In the genomic region with DNA sequence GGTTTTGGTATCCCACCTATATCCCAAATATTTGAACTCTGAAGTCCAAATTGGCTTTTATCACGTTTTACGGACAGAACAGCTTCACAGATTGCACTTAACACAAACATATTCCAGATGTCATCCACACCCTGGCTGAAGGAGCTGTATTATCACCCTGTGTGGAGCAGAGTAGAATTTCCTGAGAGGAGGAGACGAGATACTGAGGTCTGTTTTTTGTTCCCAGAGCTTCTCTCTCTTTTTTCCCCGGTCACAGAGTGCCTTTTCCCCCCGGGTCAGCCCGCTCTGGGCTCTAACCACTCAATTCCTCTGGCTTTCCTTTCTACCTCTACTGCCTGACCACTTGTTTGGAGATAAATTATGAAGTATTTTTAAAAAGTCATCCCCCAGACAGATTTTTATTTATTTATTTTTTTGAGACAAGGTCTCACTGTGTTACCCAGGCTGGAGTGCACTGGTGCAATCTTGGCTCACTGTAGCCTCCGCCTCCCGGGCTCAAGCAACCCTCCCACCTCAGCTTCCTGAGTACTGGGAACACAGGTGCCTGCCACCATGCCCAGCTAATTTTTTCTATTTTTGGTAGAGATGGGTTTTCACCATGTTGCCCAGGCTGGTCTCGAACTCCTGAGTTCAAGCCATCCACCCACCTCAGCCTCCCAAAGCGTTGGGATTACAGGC, we compare ENCODE assay signal across 1 cellular context.
TF ChIP-seq lines count a peak whose summit lies in the region.

No MANE protein-coding gene starts in this region.

TF ChIP-seq in IMR-90, 13 proteins besides CTCF, POLR2A, EP300 and RAD21:
- TF ChIP-seq, protein P1, sequence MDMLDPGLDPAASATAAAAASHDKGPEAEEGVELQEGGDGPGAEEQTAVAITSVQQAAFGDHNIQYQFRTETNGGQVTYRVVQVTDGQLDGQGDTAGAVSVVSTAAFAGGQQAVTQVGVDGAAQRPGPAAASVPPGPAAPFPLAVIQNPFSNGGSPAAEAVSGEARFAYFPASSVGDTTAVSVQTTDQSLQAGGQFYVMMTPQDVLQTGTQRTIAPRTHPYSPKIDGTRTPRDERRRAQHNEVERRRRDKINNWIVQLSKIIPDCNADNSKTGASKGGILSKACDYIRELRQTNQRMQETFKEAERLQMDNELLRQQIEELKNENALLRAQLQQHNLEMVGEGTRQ (IDR thresholded peaks at IDR 0.05; ENCODE audit: low read depth, low read length): no peak
- TF ChIP-seq FOS (IDR thresholded peaks at IDR 0.05; ENCODE audit: low read depth, low read length): no peak
- no peak for TF ChIP-seq CHD1 (IDR thresholded peaks at IDR 0.05; ENCODE audit: low read depth, low read length)
- TF ChIP-seq MAZ (IDR thresholded peaks at IDR 0.05; ENCODE audit: borderline replicate concordance, low read depth, low read length): no peak
- no peak; the same call in 1 of the 2 replicates for TF ChIP-seq BHLHE40 (IDR thresholded peaks at IDR 0.05; ENCODE audit: low read depth, low read length)
- no peak for TF ChIP-seq RFX5 (IDR thresholded peaks at IDR 0.05; ENCODE audit: low read depth, low read length)
- no peak for TF ChIP-seq MAFK (IDR thresholded peaks at IDR 0.05; ENCODE audit: low read depth, low read length)
- no peak for TF ChIP-seq MXI1 (IDR thresholded peaks at IDR 0.05; ENCODE audit: borderline replicate concordance, low read depth, low read length)
- TF ChIP-seq SMC3 (IDR thresholded peaks at IDR 0.05; ENCODE audit: low read depth, low read length): no peak
- TF ChIP-seq, protein P2, sequence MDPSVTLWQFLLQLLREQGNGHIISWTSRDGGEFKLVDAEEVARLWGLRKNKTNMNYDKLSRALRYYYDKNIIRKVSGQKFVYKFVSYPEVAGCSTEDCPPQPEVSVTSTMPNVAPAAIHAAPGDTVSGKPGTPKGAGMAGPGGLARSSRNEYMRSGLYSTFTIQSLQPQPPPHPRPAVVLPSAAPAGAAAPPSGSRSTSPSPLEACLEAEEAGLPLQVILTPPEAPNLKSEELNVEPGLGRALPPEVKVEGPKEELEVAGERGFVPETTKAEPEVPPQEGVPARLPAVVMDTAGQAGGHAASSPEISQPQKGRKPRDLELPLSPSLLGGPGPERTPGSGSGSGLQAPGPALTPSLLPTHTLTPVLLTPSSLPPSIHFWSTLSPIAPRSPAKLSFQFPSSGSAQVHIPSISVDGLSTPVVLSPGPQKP (IDR thresholded peaks at IDR 0.05; ENCODE audit: borderline replicate concordance, low read depth, low read length): no peak
- no peak for TF ChIP-seq RCOR1 (IDR thresholded peaks at IDR 0.05; ENCODE audit: insufficient replicate concordance, low read length)
- no peak for TF ChIP-seq NFE2L2 (IDR thresholded peaks at IDR 0.05; ENCODE audit: low read depth, low read length)
- TF ChIP-seq CEBPB (IDR thresholded peaks at IDR 0.05; ENCODE audit: low read depth, low read length): no peak
TF ChIP-seq in IMR-90: peak in this region for 0.
